Comparison of ENCODE assay signal across 8 cellular contexts in genomic region chr14:50047274-50047676, GRCh38.
DNase-seq lines count a peak whose midpoint lies in the region; ATAC-seq, FAIRE-seq and TF ChIP-seq lines count a peak whose summit lies in the region.

No MANE protein-coding gene starts in this region.

- no peaks in the 10 kb centered on the region for H3K36me3 ChIP-seq in DOHH2 (ENCODE audit: control insufficient read depth, low read length)
- H3K36me3 ChIP-seq in endothelial cell of umbilical vein (ENCODE audit: control insufficient read depth in 2 of 2, extremely low read depth in 1 of 2, insufficient read depth in 2 of 2, low read length in 2 of 2): no peaks in the 10 kb centered on the region
- no peaks in the 10 kb centered on the region for H3K36me3 ChIP-seq in thymus (ENCODE audit: control insufficient read depth, insufficient read depth)

- TF ChIP-seq POLR2A in endothelial cell of umbilical vein (IDR thresholded peaks at IDR 0.05; ENCODE audit: low read depth, low read length): no peak

- BruUV-seq in endothelial cell of umbilical vein (replicated peaks; lab: Mats Ljungman, UMichigan): no TSS peak

- POLR2A ChIA-PET in endothelial cell of umbilical vein (lab: Charles Lee): no interaction called here

- CTCF ChIA-PET in endothelial cell of umbilical vein (lab: Charles Lee): interaction anchor here (0.9 to 1.7 kb wide), 4 partner anchors 14 to 185 kb away, joined by 3 to 10 read pairs (median 4); no protein-coding TSS in a partner anchor

- H3K79me2 ChIP-seq in DOHH2 (ENCODE audit: control insufficient read depth, low read length) (no peaks in the 10 kb centered on the region), endothelial cell of umbilical vein (ENCODE audit: control insufficient read depth, insufficient read depth, low read length) (no peaks in the 10 kb centered on the region)

- H3K9me1 ChIP-seq in endothelial cell of umbilical vein (replicated peaks; ENCODE audit: control insufficient read depth, extremely low read depth, insufficient read depth, low read length): no peaks in the 10 kb centered on the region

- H3K4me3 ChIP-seq in DOHH2 (ENCODE audit: low read length) (no peak overlapping the region), endothelial cell of umbilical vein (replicated peaks in 1 of 3; ENCODE audit: insufficient read depth in 1 of 3, low read depth in 1 of 3, low read length in 3 of 3) (no peak overlapping the region), thymus (ENCODE audit: low read length) (no peak overlapping the region)

- H3K27ac ChIP-seq in DOHH2 (ENCODE audit: low read depth, low read length) (no peak overlapping the region), endothelial cell of umbilical vein (ENCODE audit: insufficient read depth, low read depth, low read length) (no peak overlapping the region), thymus (ENCODE audit: low read depth) (peak overlapping the region; percentile 8)

- peak overlapping the region; percentile 5 for H2AFZ ChIP-seq in endothelial cell of umbilical vein (ENCODE audit: low read depth, low read length)

- H3K9me3 ChIP-seq in DOHH2 (ENCODE audit: control insufficient read depth, insufficient read depth, low read length): no peaks in the 10 kb centered on the region
- H3K9me3 ChIP-seq in endothelial cell of umbilical vein (replicated peaks; ENCODE audit: control insufficient read depth, insufficient read depth, low read length): no peaks in the 10 kb centered on the region
- no peaks in the 10 kb centered on the region for H3K9me3 ChIP-seq in thymus (ENCODE audit: control insufficient read depth)

- H3K4me2 ChIP-seq in DOHH2 (ENCODE audit: low read length) (peak overlapping the region; percentile 11; the same call in 1 of the 2 replicates), endothelial cell of umbilical vein (ENCODE audit: insufficient read depth, low read length) (no peak overlapping the region)

- no peaks in the 10 kb centered on the region for H3K9me2 ChIP-seq in DOHH2 (replicated peaks; ENCODE audit: control insufficient read depth, low read length)

- FAIRE-seq in endothelial cell of umbilical vein (lab: Jason Lieb, UNC) (peak; percentile 40), RCC 7860 (lab: Jason Lieb, UNC) (no peak)

- H3K9ac ChIP-seq in endothelial cell of umbilical vein (replicated peaks; ENCODE audit: extremely low read depth, insufficient read depth, low read length): no peak overlapping the region

- DNase-seq in endothelial cell of umbilical vein (ENCODE audit: low read depth, low spot score): peak; percentile 59
- DNase-seq in activated CD4-positive, alpha-beta T cell treated with anti-CD3 and anti-CD28 coated beads for 4 hours: no peak
- DNase-seq in NK-92 (lab: John Stamatoyannopoulos, UW; ENCODE audit: unreplicated experiment): no peak
- DNase-seq in RCC 7860 (ENCODE audit: low spot score): no peak

- intact Hi-C loops in endothelial cell of umbilical vein (cut with micrococcal nuclease): loop anchor here (10.0 kb wide), 1 partner anchor 48 kb away; no protein-coding TSS in a partner anchor

- H3K4me1 ChIP-seq in DOHH2 (ENCODE audit: control insufficient read depth, low read length) (peaks cover 23% of the 10 kb centered on the region), endothelial cell of umbilical vein (ENCODE audit: control insufficient read depth, extremely low read depth, insufficient read depth, low read length) (peaks cover 17% of the 10 kb centered on the region), thymus (ENCODE audit: control insufficient read depth, insufficient read depth, low read length) (peaks cover 16% of the 10 kb centered on the region)

- TF ChIP-seq CTCF in DOHH2 (IDR thresholded peaks at IDR 0.05; ENCODE audit: low read depth, low read length, poor library complexity, severe bottlenecking): no peak
- TF ChIP-seq CTCF in endothelial cell of umbilical vein (IDR thresholded peaks at IDR 0.05; ENCODE audit: extremely low read depth in 1 of 2, insufficient read depth in 1 of 2, low read depth in 1 of 2, low read length in 2 of 2): no peak

- no peaks in the 10 kb centered on the region for H3F3A ChIP-seq in DOHH2 (ENCODE audit: control insufficient read depth, insufficient read depth)

- ATAC-seq in GM19468 (IDR thresholded peaks at IDR 0.05; ENCODE audit: extremely low read depth, unreplicated experiment) (peak; percentile 87), HG03575 (IDR thresholded peaks at IDR 0.05; ENCODE audit: extremely low read depth, insufficient number of reproducible peaks, low FRiP score, unreplicated experiment) (peak; percentile 49)

- H3K27me3 ChIP-seq in DOHH2 (ENCODE audit: control insufficient read depth, low read length) (no peaks in the 10 kb centered on the region), endothelial cell of umbilical vein (ENCODE audit: control insufficient read depth in 2 of 2, insufficient read depth in 2 of 2, low read length in 2 of 2) (no peaks in the 10 kb centered on the region), thymus (ENCODE audit: control insufficient read depth, insufficient read depth) (no peaks in the 10 kb centered on the region)

- H4K20me1 ChIP-seq in DOHH2 (ENCODE audit: control insufficient read depth, insufficient read depth, low read depth, low read length) (no peaks in the 10 kb centered on the region), endothelial cell of umbilical vein (replicated peaks; ENCODE audit: control insufficient read depth, extremely low read depth, insufficient read depth, low read length) (no peaks in the 10 kb centered on the region)

- dilution Hi-C loops in endothelial cell of umbilical vein (cut with MboI; ENCODE audit: extremely low pct_ligation_motif_present, low sequenced_read_pairs): no loop called here

TF ChIP-seq in endothelial cell of umbilical vein, 7 proteins besides CTCF, POLR2A, EP300 and RAD21:
- TF ChIP-seq FOS (IDR thresholded peaks at IDR 0.05; ENCODE audit: borderline replicate concordance, insufficient read depth, low read length): no peak
- TF ChIP-seq GATA2 (IDR thresholded peaks at IDR 0.05; ENCODE audit: insufficient read depth, insufficient read length, low read depth, low read length): no peak
- no peak for TF ChIP-seq MYC (IDR thresholded peaks at IDR 0.05; ENCODE audit: low read depth, low read length)
- TF ChIP-seq MAX (IDR thresholded peaks at IDR 0.05; ENCODE audit: insufficient read depth, insufficient read length): no peak
- no peak for TF ChIP-seq JUN (IDR thresholded peaks at IDR 0.05; ENCODE audit: borderline replicate concordance, insufficient read depth, insufficient read length, low read depth)
- no peak for TF ChIP-seq POLR2AphosphoS5 (IDR thresholded peaks at IDR 0.05; ENCODE audit: insufficient read depth, low read depth, low read length)
- TF ChIP-seq EZH2 (IDR thresholded peaks at IDR 0.05; ENCODE audit: borderline replicate concordance, low read depth, low read length, severe bottlenecking): no peak
TF ChIP-seq in endothelial cell of umbilical vein: peak in this region for 0.
